8 cellular contexts compared by ENCODE assay signal in genomic region chr20:64254571-64255360, GRCh38. TPM values are rescaled to one million over a fixed set of nuclear protein-coding genes. Genes with fewer than 3 reads are reported as not detected.
DNase-seq lines count a peak whose midpoint lies in the region; ATAC-seq and TF ChIP-seq lines count a peak whose summit lies in the region.

No MANE protein-coding gene starts in this region.

- H2AFZ ChIP-seq in SK-N-SH (ENCODE audit: low read depth) = peak overlapping the region; percentile 99

- H3K4me2 ChIP-seq in SK-N-SH = peak overlapping the region; percentile 95

- WGBS in SK-N-SH (ENCODE audit: low lambda C conversion rate) = 82% methylated on average over 23 of the region's 28 CpGs

- H3K9me2 ChIP-seq in SK-N-SH = no peaks in the 10 kb centered on the region

- H3K27ac ChIP-seq in SK-N-SH (ENCODE audit: low read depth in 2 of 2, low read length in 1 of 2) (peak overlapping the region in 1 of 2 experiments; percentile 84; a peak in 2 of 4 replicates), ascending aorta (peak overlapping the region; percentile 73 to 85), layer of hippocampus (ENCODE audit: low read depth, low read length) (peak overlapping the region; percentile 93), temporal lobe (ENCODE audit: low read depth, low read length) (peak overlapping the region; percentile 61)

- H4K20me1 ChIP-seq in SK-N-SH (ENCODE audit: insufficient read depth) = no peaks in the 10 kb centered on the region; the same call in 1 of the 2 replicates

- no peak for TF ChIP-seq EP300 in SK-N-SH (IDR thresholded peaks at IDR 0.05; ENCODE audit: borderline replicate concordance in 1 of 2, low read depth in 1 of 2, low read length in 1 of 2)

- TF ChIP-seq CTCF in SK-N-SH (IDR thresholded peaks at IDR 0.05) (no peak), ascending aorta (IDR thresholded peaks at IDR 0.05) (no peak)

- H3K9me3 ChIP-seq in SK-N-SH = no peaks in the 10 kb centered on the region
- no peaks in the 10 kb centered on the region for H3K9me3 ChIP-seq in ascending aorta

- ATAC-seq in SK-N-SH treated with all-trans-retinoic acid at 6 μM for 48 hours (no peak; the same call in 2 of the 3 replicates), GM18519 (IDR thresholded peaks at IDR 0.05; ENCODE audit: low FRiP score, unreplicated experiment) (no peak)

- DNase-seq in SK-N-SH = no peak
- DNase-seq in ascending aorta (ENCODE audit: low spot score in 2 of 2) = no peak
- DNase-seq in NCI-H2227 (lab: John Stamatoyannopoulos, UW; ENCODE audit: unreplicated experiment) = no peak
- no peak for DNase-seq in NCI-H2029 treated with DMSO at 0.1 percent for 48 hours (lab: John Stamatoyannopoulos, UW)

- CTCF ChIA-PET in SK-N-SH (lab: Yijun Ruan, JAX) = interaction anchor here (0.8 to 2.5 kb wide), 4 partner anchors 9 to 171 kb away, joined by 3 to 6 read pairs (median 4); partner anchors contain the start of gene LKAAEAR1

- no peaks in the 10 kb centered on the region; the same call in 1 of the 2 replicates for H3K27me3 ChIP-seq in SK-N-SH (ENCODE audit: insufficient read depth)
- H3K27me3 ChIP-seq in ascending aorta = no peaks in the 10 kb centered on the region
- H3K27me3 ChIP-seq in layer of hippocampus (ENCODE audit: control insufficient read depth, insufficient read depth, low read length) = no peaks in the 10 kb centered on the region

- peaks cover 28% of the 10 kb centered on the region for H3K79me2 ChIP-seq in SK-N-SH (ENCODE audit: insufficient read depth)

- no peaks in the 10 kb centered on the region for H3F3A ChIP-seq in SK-N-SH (replicated peaks; ENCODE audit: insufficient read depth)

- peak overlapping the region; percentile 89 to 92 for H3K4me3 ChIP-seq in SK-N-SH (ENCODE audit: low read depth in 2 of 2, low read length in 1 of 2)
- peak overlapping the region; percentile 82 to 89 for H3K4me3 ChIP-seq in ascending aorta

- H3K9ac ChIP-seq in SK-N-SH = peak overlapping the region; percentile 83; the same call in 1 of the 2 replicates

- POLR2A ChIA-PET in SK-N-SH (lab: Yijun Ruan, JAX) = interaction anchor here (1.1 to 2.7 kb wide), 3 partner anchors 55 to 91 kb away, joined by 3 to 9 read pairs (median 7); partner anchors contain the start of gene MYT1

- H3K4me1 ChIP-seq in SK-N-SH (ENCODE audit: control insufficient read depth in 1 of 2, insufficient read depth in 2 of 2, low read depth in 1 of 2, low read length in 1 of 2) = peaks cover 6 to 21% of the 10 kb centered on the region in 2 experiments; a peak in 3 of 4 replicates
- H3K4me1 ChIP-seq in ascending aorta = peaks cover 4 to 11% of the 10 kb centered on the region in 2 donors

- intact Hi-C loops in ascending aorta (cut with DNase I) = no loop called here

- no peaks in the 10 kb centered on the region for H3K36me3 ChIP-seq in SK-N-SH (replicated peaks in 1 of 2; ENCODE audit: control insufficient read depth in 1 of 2, insufficient read depth in 2 of 2, low read length in 1 of 2)
- no peaks in the 10 kb centered on the region for H3K36me3 ChIP-seq in ascending aorta

- TF ChIP-seq RAD21 in SK-N-SH (IDR thresholded peaks at IDR 0.05; ENCODE audit: low read length) = no peak

TF ChIP-seq in SK-N-SH, 30 proteins besides CTCF, POLR2A, EP300 and RAD21:
- TF ChIP-seq NFIC (IDR thresholded peaks at IDR 0.05; ENCODE audit: borderline replicate concordance) (no peak), RFX5 (IDR thresholded peaks at IDR 0.05; ENCODE audit: low read length) (no peak), USF1 (IDR thresholded peaks at IDR 0.05; ENCODE audit: borderline replicate concordance, low read depth) (no peak), FOXJ3 (CRISPR knock-in tag; IDR thresholded peaks at IDR 0.05) (no peak)

TF ChIP-seq in SK-N-SH treated with all-trans-retinoic acid at 6 μM for 48 hours, 23 proteins besides CTCF, POLR2A, EP300 and RAD21 (continues in another document):
- TF ChIP-seq CSDC2 (CRISPR knock-in tag; IDR thresholded peaks at IDR 0.05) = no peak
- no peak for TF ChIP-seq TCF4 (CRISPR knock-in tag; IDR thresholded peaks at IDR 0.05; ENCODE audit: borderline replicate concordance)
- TF ChIP-seq ZNF70 (CRISPR knock-in tag; IDR thresholded peaks at IDR 0.05) = no peak
- TF ChIP-seq, protein P1, sequence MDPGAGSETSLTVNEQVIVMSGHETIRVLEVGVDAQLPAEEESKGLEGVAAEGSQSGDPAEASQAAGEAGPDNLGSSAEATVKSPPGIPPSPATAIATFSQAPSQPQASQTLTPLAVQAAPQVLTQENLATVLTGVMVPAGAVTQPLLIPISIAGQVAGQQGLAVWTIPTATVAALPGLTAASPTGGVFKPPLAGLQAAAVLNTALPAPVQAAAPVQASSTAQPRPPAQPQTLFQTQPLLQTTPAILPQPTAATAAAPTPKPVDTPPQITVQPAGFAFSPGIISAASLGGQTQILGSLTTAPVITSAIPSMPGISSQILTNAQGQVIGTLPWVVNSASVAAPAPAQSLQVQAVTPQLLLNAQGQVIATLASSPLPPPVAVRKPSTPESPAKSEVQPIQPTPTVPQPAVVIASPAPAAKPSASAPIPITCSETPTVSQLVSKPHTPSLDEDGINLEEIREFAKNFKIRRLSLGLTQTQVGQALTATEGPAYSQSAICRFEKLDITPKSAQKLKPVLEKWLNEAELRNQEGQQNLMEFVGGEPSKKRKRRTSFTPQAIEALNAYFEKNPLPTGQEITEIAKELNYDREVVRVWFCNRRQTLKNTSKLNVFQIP (CRISPR knock-in tag; IDR thresholded peaks at IDR 0.05; ENCODE audit: borderline replicate concordance, low read depth) = no peak
- TF ChIP-seq, protein P2, sequence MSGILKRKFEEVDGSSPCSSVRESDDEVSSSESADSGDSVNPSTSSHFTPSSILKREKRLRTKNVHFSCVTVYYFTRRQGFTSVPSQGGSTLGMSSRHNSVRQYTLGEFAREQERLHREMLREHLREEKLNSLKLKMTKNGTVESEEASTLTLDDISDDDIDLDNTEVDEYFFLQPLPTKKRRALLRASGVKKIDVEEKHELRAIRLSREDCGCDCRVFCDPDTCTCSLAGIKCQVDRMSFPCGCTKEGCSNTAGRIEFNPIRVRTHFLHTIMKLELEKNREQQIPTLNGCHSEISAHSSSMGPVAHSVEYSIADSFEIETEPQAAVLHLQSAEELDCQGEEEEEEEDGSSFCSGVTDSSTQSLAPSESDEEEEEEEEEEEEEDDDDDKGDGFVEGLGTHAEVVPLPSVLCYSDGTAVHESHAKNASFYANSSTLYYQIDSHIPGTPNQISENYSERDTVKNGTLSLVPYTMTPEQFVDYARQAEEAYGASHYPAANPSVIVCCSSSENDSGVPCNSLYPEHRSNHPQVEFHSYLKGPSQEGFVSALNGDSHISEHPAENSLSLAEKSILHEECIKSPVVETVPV (CRISPR knock-in tag; IDR thresholded peaks at IDR 0.05) = no peak
- no peak for TF ChIP-seq PATZ1 (CRISPR knock-in tag; IDR thresholded peaks at IDR 0.05; ENCODE audit: borderline replicate concordance)
- no peak for TF ChIP-seq BACH2 (CRISPR knock-in tag; IDR thresholded peaks at IDR 0.05; ENCODE audit: borderline replicate concordance)
- no peak for TF ChIP-seq ESRRG (CRISPR knock-in tag; IDR thresholded peaks at IDR 0.05)
- no peak for TF ChIP-seq SNAI2 (CRISPR knock-in tag; IDR thresholded peaks at IDR 0.05)
- no peak for TF ChIP-seq ZFP3 (CRISPR knock-in tag; IDR thresholded peaks at IDR 0.05)
- TF ChIP-seq GLIS3 (CRISPR knock-in tag; IDR thresholded peaks at IDR 0.05) = no peak
- no peak for TF ChIP-seq ARNTL (CRISPR knock-in tag; IDR thresholded peaks at IDR 0.05; ENCODE audit: borderline replicate concordance, low read depth)
- no peak for TF ChIP-seq ZNF565 (CRISPR knock-in tag; conservative IDR thresholded peaks at IDR 0.05; ENCODE audit: low read depth)
- no peak for TF ChIP-seq ZC3H10 (CRISPR knock-in tag; IDR thresholded peaks at IDR 0.05)
- TF ChIP-seq ZFP30 (CRISPR knock-in tag; IDR thresholded peaks at IDR 0.05) = no peak
- TF ChIP-seq TOX (CRISPR knock-in tag; IDR thresholded peaks at IDR 0.05; ENCODE audit: borderline replicate concordance) = no peak
- TF ChIP-seq, protein P3, sequence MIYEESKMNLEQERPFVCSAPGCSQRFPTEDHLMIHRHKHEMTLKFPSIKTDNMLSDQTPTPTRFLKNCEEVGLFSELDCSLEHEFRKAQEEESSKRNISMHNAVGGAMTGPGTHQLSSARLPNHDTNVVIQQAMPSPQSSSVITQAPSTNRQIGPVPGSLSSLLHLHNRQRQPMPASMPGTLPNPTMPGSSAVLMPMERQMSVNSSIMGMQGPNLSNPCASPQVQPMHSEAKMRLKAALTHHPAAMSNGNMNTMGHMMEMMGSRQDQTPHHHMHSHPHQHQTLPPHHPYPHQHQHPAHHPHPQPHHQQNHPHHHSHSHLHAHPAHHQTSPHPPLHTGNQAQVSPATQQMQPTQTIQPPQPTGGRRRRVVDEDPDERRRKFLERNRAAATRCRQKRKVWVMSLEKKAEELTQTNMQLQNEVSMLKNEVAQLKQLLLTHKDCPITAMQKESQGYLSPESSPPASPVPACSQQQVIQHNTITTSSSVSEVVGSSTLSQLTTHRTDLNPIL (CRISPR knock-in tag; IDR thresholded peaks at IDR 0.05; ENCODE audit: low read depth) = no peak
- TF ChIP-seq ISL1 (CRISPR knock-in tag; IDR thresholded peaks at IDR 0.05) = no peak
- no peak for TF ChIP-seq OSR1 (CRISPR knock-in tag; IDR thresholded peaks at IDR 0.05)

RNA-seq across cellular contexts. Expression of gene PCMTD2, which starts 0.8 kb away (rescaled TPM):
- polyA plus RNA-seq in SK-N-SH (2012; rRNA removed) = 50.7 and 53.2 TPM in 2 replicates
- polyA plus RNA-seq in SK-N-SH (2012; cell fraction: cytosol; rRNA removed) = 50.7 and 59.5 TPM in 2 replicates
- 82.8 and 120 TPM in 2 replicates for polyA plus RNA-seq in SK-N-SH (2012; cell fraction: nucleus; rRNA removed)
- total RNA-seq in ascending aorta (30.3 TPM), temporal lobe (110 TPM)
